Comparison of ENCODE assay signal across 18 cellular contexts in the genomic region with DNA sequence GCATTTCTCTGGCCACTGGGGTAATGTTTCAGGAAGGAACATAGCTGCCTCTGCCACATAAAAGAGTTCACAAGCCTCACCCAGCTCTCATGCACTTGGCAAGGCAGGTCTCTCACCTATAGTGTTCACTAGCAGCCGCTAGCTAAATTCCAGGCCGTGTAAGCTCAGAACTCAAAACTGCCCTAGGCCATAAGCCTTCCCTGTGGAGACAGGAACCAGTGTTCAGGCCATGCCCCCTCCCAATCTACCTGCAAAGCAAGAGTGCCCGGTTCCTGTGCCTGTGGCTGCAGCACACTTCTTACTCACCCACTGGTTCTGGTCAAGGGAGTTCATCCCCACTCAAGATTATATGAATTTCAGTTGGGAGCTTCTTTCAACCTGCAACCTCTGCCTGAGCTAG.
DNase-seq lines count a peak whose midpoint lies in the region; ATAC-seq and TF ChIP-seq lines count a peak whose summit lies in the region.
"Had no signal": no experiment of that assay in that cellular context is flagged by ENCODE, and none has a peak within 500 bp of the region (broad histone marks: within the 10 kb centered on the region; RNA-seq: fewer than 3 reads in every experiment).

No MANE protein-coding gene starts in this region.

- H3K79me2 ChIP-seq in mesendoderm (ENCODE audit: control insufficient read depth, insufficient read depth, low read length) (no peaks in the 10 kb centered on the region), trophoblast cell (ENCODE audit: control insufficient read depth, insufficient read depth, low read length, poor library complexity) (no peaks in the 10 kb centered on the region)

- H3K79me1 ChIP-seq in mesendoderm (ENCODE audit: low read length) (no peaks in the 10 kb centered on the region), trophoblast cell (ENCODE audit: low read length) (no peaks in the 10 kb centered on the region)

- POLR2A ChIA-PET in RWPE1 (lab: Yijun Ruan, JAX; ENCODE audit: low non-redundant PET), result no interaction called here

- H4K8ac ChIP-seq in mesendoderm (ENCODE audit: low read depth, low read length) (no peak overlapping the region), trophoblast cell (ENCODE audit: low read depth, low read length) (no peak overlapping the region)

- no peak overlapping the region for H3K9ac ChIP-seq in mesendoderm (ENCODE audit: low read length)
- no peak overlapping the region for H3K9ac ChIP-seq in trophoblast cell (ENCODE audit: low read length)
- H3K9ac ChIP-seq: BLaER1, GM23248 had no signal

- no peak overlapping the region for H4K12ac ChIP-seq in trophoblast cell (ENCODE audit: low read depth, low read length)

- no peak overlapping the region for H3K56ac ChIP-seq in mesendoderm (ENCODE audit: low read length)

- no peak overlapping the region for H2AK5ac ChIP-seq in mesendoderm (ENCODE audit: low read length)
- H2AK5ac ChIP-seq in trophoblast cell (ENCODE audit: low read length), result no peak overlapping the region

- H3K4me1 ChIP-seq in mesendoderm (ENCODE audit: control insufficient read depth, low read depth, low read length) (no peaks in the 10 kb centered on the region), trophoblast cell (ENCODE audit: control insufficient read depth in 1 of 2, insufficient read depth in 2 of 2, low read length in 2 of 2) (peaks cover 9 to 10% of the 10 kb centered on the region in 2 experiments)
- H3K4me1 ChIP-seq: BLaER1 had no signal

- H3K27ac ChIP-seq in RWPE1 (peak overlapping the region; percentile 5; the same call in 1 of the 2 replicates), mesendoderm (ENCODE audit: low read depth, low read length) (no peak overlapping the region), trophoblast cell (ENCODE audit: low read depth, low read length) (no peak overlapping the region)
- H3K27ac ChIP-seq: 22Rv1, BLaER1, C4-2B, GM23248 had no signal

- no peak overlapping the region for H2BK15ac ChIP-seq in mesendoderm (replicated peaks; ENCODE audit: low read depth)

- H3K14ac ChIP-seq in trophoblast cell (ENCODE audit: low read length), result no peak overlapping the region

- H3K4ac ChIP-seq in mesendoderm (ENCODE audit: low read depth, low read length) (no peak overlapping the region), trophoblast cell (ENCODE audit: low read depth, low read length) (no peak overlapping the region)

- H3K23ac ChIP-seq in mesendoderm (ENCODE audit: low read length), result no peak overlapping the region
- no peak overlapping the region for H3K23ac ChIP-seq in trophoblast cell (ENCODE audit: low read length)

- no peak overlapping the region for H3K18ac ChIP-seq in mesendoderm (ENCODE audit: low read length)
- H3K18ac ChIP-seq in trophoblast cell (ENCODE audit: low read length), result no peak overlapping the region

- no peaks in the 10 kb centered on the region for H3K27me3 ChIP-seq in mesendoderm (ENCODE audit: insufficient read depth, low read length, poor library complexity)
- H3K27me3 ChIP-seq in trophoblast cell (ENCODE audit: insufficient read depth, low read length), result no peaks in the 10 kb centered on the region
- H3K27me3 ChIP-seq: BLaER1 had no signal

- H3K36me3 ChIP-seq in mesendoderm (ENCODE audit: control insufficient read depth, insufficient read depth, low read length), result no peaks in the 10 kb centered on the region
- H3K36me3 ChIP-seq in trophoblast cell (ENCODE audit: control insufficient read depth in 1 of 2, insufficient read depth in 2 of 2, low read length in 2 of 2), result no peaks in the 10 kb centered on the region

- no peak overlapping the region for H4K91ac ChIP-seq in trophoblast cell (ENCODE audit: low read depth, low read length)

- WGBS in mesendoderm (ENCODE audit: extremely low coverage, insufficient coverage, low lambda C conversion rate), result no CpG with 5 or more reads among the region's 3 CpGs
- WGBS in trophoblast cell (ENCODE audit: extremely low coverage, insufficient coverage, insufficient read length), result no CpG with 5 or more reads among the region's 3 CpGs

- H3K4me3 ChIP-seq in mesendoderm (ENCODE audit: low read length) (no peak overlapping the region), trophoblast cell (ENCODE audit: low read depth, low read length) (no peak overlapping the region)
- H3K4me3 ChIP-seq: BLaER1, GM23248 had no signal

- H3K4me2 ChIP-seq in mesendoderm (ENCODE audit: low read length), result no peak overlapping the region
- H3K4me2 ChIP-seq in trophoblast cell (ENCODE audit: low read length), result no peak overlapping the region
- H3K4me2 ChIP-seq: BLaER1 had no signal

- H4K5ac ChIP-seq in mesendoderm (ENCODE audit: low read length), result no peak overlapping the region

- no peak for ATAC-seq in GM21529 (IDR thresholded peaks at IDR 0.05; ENCODE audit: unreplicated experiment)
- no peak for ATAC-seq in HG03439 (IDR thresholded peaks at IDR 0.05; ENCODE audit: unreplicated experiment)
- ATAC-seq: CD8-positive, alpha-beta T cell; HCT116 had no signal

- DNase-seq in NCI-H82 (lab: John Stamatoyannopoulos, UW), result peak; percentile 55
- DNase-seq in NCI-H82 treated with DMSO at 0.1 percent for 48 hours (lab: John Stamatoyannopoulos, UW; ENCODE audit: unreplicated experiment), result no peak
- no peak for DNase-seq in RWPE1 (ENCODE audit: low spot score)
- DNase-seq in mesendoderm, result peak; percentile 43
- peak; percentile 51 to 65 for DNase-seq in trophoblast cell
- no peak for DNase-seq in DMS53 treated with DMSO at 0.1 percent for 48 hours (lab: John Stamatoyannopoulos, UW; ENCODE audit: unreplicated experiment)
- DNase-seq: CD4-positive, CD25-positive, alpha-beta regulatory T cell; CD8-positive, alpha-beta T cell; DMS 273 treated with DMSO at 0.1 percent for 48 hours; DMS79 treated with DMSO at 0.1 percent for 48 hours; GM23248; H7 had no signal

- no peak overlapping the region for H2BK120ac ChIP-seq in mesendoderm (ENCODE audit: low read depth, low read length)
- H2BK120ac ChIP-seq in trophoblast cell (ENCODE audit: insufficient read depth, low read length, poor library complexity), result no peak overlapping the region

- H2AFZ ChIP-seq in trophoblast cell (ENCODE audit: insufficient read depth, low read length, poor library complexity), result no peak overlapping the region
- H2AFZ ChIP-seq: GM23248 had no signal

- no peak overlapping the region for H2BK12ac ChIP-seq in trophoblast cell (ENCODE audit: low read length)

- no peak for TF ChIP-seq CTCF in RWPE1 (conservative IDR thresholded peaks at IDR 0.05; ENCODE audit: low read depth)

- H2BK5ac ChIP-seq in mesendoderm (ENCODE audit: low read length) (no peak overlapping the region), trophoblast cell (ENCODE audit: low read depth, low read length, poor library complexity) (no peak overlapping the region)

- CTCF ChIA-PET in RWPE1 (lab: Yijun Ruan, JAX), result no interaction called here

- peaks cover 3% of the 10 kb centered on the region for H3K9me3 ChIP-seq in trophoblast cell (ENCODE audit: insufficient read depth, low read depth, low read length)

Comparison
In these comparisons a context has a peak if more than half of its experiments do, and no peak if none do; other contexts are left out.
1. DNase-seq: peak in NCI-H82 (single experiment), mesendoderm (single experiment) and trophoblast cell (2 of 2); none in NCI-H82 treated with DMSO at 0.1 percent for 48 hours (single experiment), RWPE1 (single experiment) and DMS53 treated with DMSO at 0.1 percent for 48 hours (single experiment).